In the genomic region with DNA sequence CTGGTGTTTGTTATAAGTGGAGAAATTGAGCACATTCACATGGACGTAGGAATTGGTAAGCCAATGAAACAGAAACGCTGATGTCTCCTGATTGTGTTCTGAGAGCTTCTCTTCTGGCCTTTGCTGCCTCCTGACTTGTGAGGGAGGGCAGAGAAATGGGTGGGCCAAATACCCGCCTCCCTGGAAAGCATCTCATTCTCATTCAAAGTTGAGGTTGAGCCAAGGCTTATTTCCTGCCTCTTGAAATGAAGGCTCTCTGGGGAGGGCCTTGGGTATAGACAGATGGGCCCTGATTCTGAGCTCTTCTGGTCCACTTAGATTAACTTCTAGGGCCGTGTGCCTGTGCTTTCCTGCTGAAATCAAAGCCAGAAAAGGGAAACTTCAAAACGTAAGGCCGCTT, we compare ENCODE assay signal across 17 cellular contexts. TPM values are rescaled to one million over a fixed set of nuclear protein-coding genes. Genes with fewer than 3 reads are reported as not detected.
DNase-seq lines count a peak whose midpoint lies in the region; ATAC-seq and TF ChIP-seq lines count a peak whose summit lies in the region.
"Had no signal": no experiment of that assay in that cellular context is flagged by ENCODE, and none has a peak within 500 bp of the region (broad histone marks: within the 10 kb centered on the region; RNA-seq: fewer than 3 reads in every experiment).

No MANE protein-coding gene starts in this region.

- peaks cover 0 to 6% of the 10 kb centered on the region in 2 donors for H3K4me1 Mint-ChIP-seq in stimulated activated naive B cell treated with anti-CD40 and anti-IgM and Interleukin-4, amounts not matched to agents 10 μg/mL and 1 μg/mL and 100 μg/mL, for 72 hours
- H3K4me1 Mint-ChIP-seq: activated CD4-positive, alpha-beta memory T cell treated with anti-CD3 and anti-CD28 coated beads, Interleukin-2, amount 10 ng/mL, durations not matched to agents 7 days and 5 days had no signal

- DNase-seq in AG10803 (ENCODE audit: low read depth) = peak; percentile 42
- DNase-seq in NCI-H1092 (lab: John Stamatoyannopoulos, UW) = peak; percentile 17
- peak; percentile 15 for DNase-seq in cerebellum (ENCODE audit: low spot score)
- DNase-seq in left ventricle myocardium superior = no peak
- DNase-seq in SKM-1 treated with dmso at 0.1 percent for 144 hours (lab: John Stamatoyannopoulos, UW; ENCODE audit: unreplicated experiment) = no peak
- no peak for DNase-seq in activated CD4-positive, alpha-beta T cell treated with anti-CD3 and anti-CD28 coated beads for 1 hour
- no peak for DNase-seq in stimulated activated naive B cell treated with anti-CD40 and anti-IgM and Interleukin-4, amounts not matched to agents 10 μg/mL and 1 μg/mL and 100 μg/mL, for 72 hours
- DNase-seq: activated CD4-positive, alpha-beta memory T cell treated with anti-CD3 and anti-CD28 coated beads, Interleukin-2, amount 10 ng/mL, durations not matched to agents 7 days and 5 days; activated T-cell treated with anti-CD3 and anti-CD28 coated beads, Interleukin-2, amount 50 U/mL, for 48 hours; brain microvascular endothelial cell; esophagus squamous epithelium; NCI-H2029 treated with DMSO at 0.1 percent for 48 hours; NK-92 treated with Interleukin-12 subunit alpha and Interleukin-12 subunit beta, amount 100 ng/mL, for 24 hours; WERI-Rb-1 had no signal

- peaks cover 4 to 5% of the 10 kb centered on the region in 2 donors for H3K27me3 Mint-ChIP-seq in stimulated activated naive B cell treated with anti-CD40 and anti-IgM and Interleukin-4, amounts not matched to agents 10 μg/mL and 1 μg/mL and 100 μg/mL, for 72 hours

- no peak for TF ChIP-seq CTCF in AG10803 (conservative IDR thresholded peaks at IDR 0.05; ENCODE audit: low read length)

- peaks cover 0 to 7% of the 10 kb centered on the region in 2 donors for H3K9me3 Mint-ChIP-seq in stimulated activated naive B cell treated with anti-CD40 and anti-IgM and Interleukin-4, amounts not matched to agents 10 μg/mL and 1 μg/mL and 100 μg/mL, for 72 hours
- H3K9me3 Mint-ChIP-seq: activated CD4-positive, alpha-beta memory T cell treated with anti-CD3 and anti-CD28 coated beads, Interleukin-2, amount 10 ng/mL, durations not matched to agents 7 days and 5 days; activated naive CD4-positive, alpha-beta T cell treated with anti-CD3 and anti-CD28 coated beads, Interleukin-2, amount 50 U/mL, for 72 hours had no signal

- intact Hi-C loops in left ventricle myocardium superior (cut with micrococcal nuclease) = no loop called here

- no peak overlapping the region for H3K4me3 ChIP-seq in AG10803 (ENCODE audit: low read length)
- H3K4me3 ChIP-seq: esophagus squamous epithelium, GM12878 had no signal

- no peak overlapping the region for H3K4me3 Mint-ChIP-seq in stimulated activated naive B cell treated with anti-CD40 and anti-IgM and Interleukin-4, amounts not matched to agents 10 μg/mL and 1 μg/mL and 100 μg/mL, for 72 hours
- H3K4me3 Mint-ChIP-seq: activated CD4-positive, alpha-beta memory T cell treated with anti-CD3 and anti-CD28 coated beads, Interleukin-2, amount 10 ng/mL, durations not matched to agents 7 days and 5 days had no signal

- H3K36me3 Mint-ChIP-seq in stimulated activated naive B cell treated with anti-CD40 and anti-IgM and Interleukin-4, amounts not matched to agents 10 μg/mL and 1 μg/mL and 100 μg/mL, for 72 hours = peaks cover 0 to 6% of the 10 kb centered on the region in 2 donors
- H3K36me3 Mint-ChIP-seq: activated naive CD4-positive, alpha-beta T cell treated with anti-CD3 and anti-CD28 coated beads, Interleukin-2, amount 50 U/mL, for 72 hours had no signal

- ATAC-seq in left ventricle myocardium superior (peak; percentile 81), HG03097 (IDR thresholded peaks at IDR 0.05; ENCODE audit: low FRiP score, unreplicated experiment) (no peak)
- no peak for ATAC-seq in stimulated activated naive B cell treated with anti-CD40 and anti-IgM and Interleukin-4, amounts not matched to agents 10 μg/mL and 1 μg/mL and 100 μg/mL, for 72 hours (replicated peaks)
- ATAC-seq: activated naive CD4-positive, alpha-beta T cell treated with anti-CD3 and anti-CD28 coated beads, Interleukin-2, amount 50 U/mL, for 72 hours; GM12878 had no signal

- no peak overlapping the region for H3K27ac Mint-ChIP-seq in stimulated activated naive B cell treated with anti-CD40 and anti-IgM and Interleukin-4, amounts not matched to agents 10 μg/mL and 1 μg/mL and 100 μg/mL, for 72 hours
- H3K27ac Mint-ChIP-seq: activated CD4-positive, alpha-beta memory T cell treated with anti-CD3 and anti-CD28 coated beads, Interleukin-2, amount 10 ng/mL, durations not matched to agents 7 days and 5 days; activated naive CD4-positive, alpha-beta T cell treated with anti-CD3 and anti-CD28 coated beads, Interleukin-2, amount 50 U/mL, for 72 hours had no signal

RNA-seq across cellular contexts. Expression of gene MYZAP, which starts 57.4 kb away (rescaled TPM):
- total RNA-seq in cerebellum (0.64 TPM), left ventricle myocardium superior (930 TPM)
- total RNA-seq: GM12878 had no signal

Comparison
In these comparisons a context has a peak if more than half of its experiments do, and no peak if none do; other contexts are left out.
1. DNase-seq: peak in AG10803 (single experiment), NCI-H1092 (single experiment) and cerebellum (single experiment); none in left ventricle myocardium superior (single experiment), SKM-1 treated with dmso at 0.1 percent for 144 hours (single experiment), activated CD4-positive, alpha-beta T cell treated with anti-CD3 and anti-CD28 coated beads for 1 hour (single experiment) and stimulated activated naive B cell treated with anti-CD40 and anti-IgM and Interleukin-4, amounts not matched to agents 10 μg/mL and 1 μg/mL and 100 μg/mL, for 72 hours (single experiment).
2. RNA of gene MYZAP, which starts 57.4 kb away (total RNA-seq): 930 TPM in left ventricle myocardium superior (single experiment); 0.64 TPM in cerebellum (single experiment); every median in the first group is over 100 times any median in the second.